9 cellular contexts compared by ENCODE assay signal in genomic region chr19:50432658-50433057, GRCh38. TPM values are rescaled to one million over a fixed set of nuclear protein-coding genes. Genes with fewer than 3 reads are reported as not detected.
DNase-seq lines count a peak whose midpoint lies in the region; FAIRE-seq and TF ChIP-seq lines count a peak whose summit lies in the region.
"Had no signal": no experiment of that assay in that cellular context is flagged by ENCODE, and none has a peak within 500 bp of the region (broad histone marks: within the 10 kb centered on the region; RNA-seq: fewer than 3 reads in every experiment).

TSS of gene MYBPC2 (plus strand) at chr19:50432892. CDS start at chr19:50432954, 62 bp downstream.

- no peak for FAIRE-seq in frontal cortex (lab: Jason Lieb, UNC)
- no peak for FAIRE-seq in HTR-8/SVneo (lab: Jason Lieb, UNC)

- H3K4me3 ChIP-seq in endodermal cell (ENCODE audit: low read length) (peak within 1 kb of the TSS; percentile 81), ovary (peak within 1 kb of the TSS; percentile 40)

- no peak for TF ChIP-seq EP300 in ovary (IDR thresholded peaks at IDR 0.05)

- peak within 1 kb of the TSS; percentile 90 for H3K27ac Mint-ChIP-seq in endodermal cell

- intact Hi-C loops in ovary (cut with DNase I), result no loop called here

- H3K27ac ChIP-seq in endodermal cell (ENCODE audit: low read depth, low read length), result no peak within 1 kb of the TSS
- no peak within 1 kb of the TSS for H3K27ac ChIP-seq in ovary

- peak within 1 kb of the TSS; percentile 53 for H3K9ac ChIP-seq in endodermal cell (ENCODE audit: extremely low read depth, low read length, poor library complexity, severe bottlenecking)

- DNase-seq in ELF-1 (ENCODE audit: low read depth, low spot score), result peak; percentile 27
- peak; percentile 61 for DNase-seq in NCI-H146 treated with DMSO at 0.1 percent for 48 hours (lab: John Stamatoyannopoulos, UW; ENCODE audit: unreplicated experiment)
- DNase-seq in endodermal cell, result peak; percentile 78
- DNase-seq in ovary, result peak in 2 of 5 donors; percentile 49 to 56
- DNase-seq in frontal cortex (ENCODE audit: low spot score in 2 of 2), result no peak
- DNase-seq in mucosa of gallbladder (ENCODE audit: low spot score), result no peak
- no peak for DNase-seq in activated effector memory CD4-positive, alpha-beta T cell treated with Interleukin-2 at 50 U/mL for 16 hours
- DNase-seq in HTR-8/SVneo (ENCODE audit: insufficient read length, low spot score), result no peak

- H3K36me3 ChIP-seq in endodermal cell (ENCODE audit: control insufficient read depth, insufficient read depth, low read length), result no peaks in the 10 kb centered on the region
- no peaks in the 10 kb centered on the region for H3K36me3 ChIP-seq in ovary

- H3K9me3 Mint-ChIP-seq in endodermal cell, result no peaks in the 10 kb centered on the region

- no peaks in the 10 kb centered on the region for H3K36me3 Mint-ChIP-seq in endodermal cell (ENCODE audit: low read depth)

- H3K27me3 Mint-ChIP-seq in endodermal cell (ENCODE audit: insufficient read depth), result peaks cover 50% of the 10 kb centered on the region

- H3K4me1 ChIP-seq in endodermal cell (ENCODE audit: control insufficient read depth, insufficient read depth, low read length) (no peaks in the 10 kb centered on the region), ovary (ENCODE audit: insufficient read depth) (peaks cover 3% of the 10 kb centered on the region)

- H3K4me1 Mint-ChIP-seq in endodermal cell, result peaks cover 8% of the 10 kb centered on the region

- H3K27me3 ChIP-seq in endodermal cell (ENCODE audit: control insufficient read depth, insufficient read depth, low read length, poor library complexity, severe bottlenecking) (no peaks in the 10 kb centered on the region), ovary (no peaks in the 10 kb centered on the region)

- H3K9me3 ChIP-seq in endodermal cell (ENCODE audit: control insufficient read depth, low read length), result no peaks in the 10 kb centered on the region
- H3K9me3 ChIP-seq in ovary, result no peaks in the 10 kb centered on the region

- no peak for TF ChIP-seq CTCF in endodermal cell (conservative IDR thresholded peaks at IDR 0.05)
- no peak for TF ChIP-seq CTCF in ovary (IDR thresholded peaks at IDR 0.05)

- no peak for TF ChIP-seq POLR2A in ovary (IDR thresholded peaks at IDR 0.05)

- 20 to 61% methylated on average over 1 to 13 of the region's 13 CpGs for WGBS in endodermal cell (ENCODE audit: insufficient coverage in 1 of 2, insufficient read length in 1 of 2), 2 experiments
- WGBS in ovary, 3 donors, result 1 to 6% (median 3%) methylated on average over 13 of the region's 13 CpGs

- peak within 1 kb of the TSS; percentile 74 for H3K4me3 Mint-ChIP-seq in endodermal cell

RNA-seq across cellular contexts. Expression of gene MYBPC2, which starts in this region (rescaled TPM):
- total RNA-seq in endodermal cell (1 to 10 TPM; 1.9 to 2.3 TPM), ovary (under 1 TPM in 3 of 7 donors, not detected in 4; 0.05 to 0.12 (median 0.08) TPM), frontal cortex (not detected), mucosa of gallbladder (not detected)
- polyA plus RNA-seq in endodermal cell (2013, experiment 1 of 2), result 0.71 TPM
- 0.62 TPM for polyA plus RNA-seq in endodermal cell (2013, experiment 2 of 2)
- under 1 TPM in 1 of 2 donors, not detected in 1; 0.28 TPM for polyA plus RNA-seq in ovary
- total RNA-seq: M059J had no signal

Comparison
In these comparisons a context has a peak if more than half of its experiments do, and no peak if none do; other contexts are left out.
1. DNase-seq: peak in ELF-1 (single experiment), NCI-H146 treated with DMSO at 0.1 percent for 48 hours (single experiment) and endodermal cell (single experiment); none in frontal cortex (0 of 2), mucosa of gallbladder (single experiment), activated effector memory CD4-positive, alpha-beta T cell treated with Interleukin-2 at 50 U/mL for 16 hours (single experiment) and HTR-8/SVneo (single experiment).